ENCODE assay signal across 10 cellular contexts in the genomic region with DNA sequence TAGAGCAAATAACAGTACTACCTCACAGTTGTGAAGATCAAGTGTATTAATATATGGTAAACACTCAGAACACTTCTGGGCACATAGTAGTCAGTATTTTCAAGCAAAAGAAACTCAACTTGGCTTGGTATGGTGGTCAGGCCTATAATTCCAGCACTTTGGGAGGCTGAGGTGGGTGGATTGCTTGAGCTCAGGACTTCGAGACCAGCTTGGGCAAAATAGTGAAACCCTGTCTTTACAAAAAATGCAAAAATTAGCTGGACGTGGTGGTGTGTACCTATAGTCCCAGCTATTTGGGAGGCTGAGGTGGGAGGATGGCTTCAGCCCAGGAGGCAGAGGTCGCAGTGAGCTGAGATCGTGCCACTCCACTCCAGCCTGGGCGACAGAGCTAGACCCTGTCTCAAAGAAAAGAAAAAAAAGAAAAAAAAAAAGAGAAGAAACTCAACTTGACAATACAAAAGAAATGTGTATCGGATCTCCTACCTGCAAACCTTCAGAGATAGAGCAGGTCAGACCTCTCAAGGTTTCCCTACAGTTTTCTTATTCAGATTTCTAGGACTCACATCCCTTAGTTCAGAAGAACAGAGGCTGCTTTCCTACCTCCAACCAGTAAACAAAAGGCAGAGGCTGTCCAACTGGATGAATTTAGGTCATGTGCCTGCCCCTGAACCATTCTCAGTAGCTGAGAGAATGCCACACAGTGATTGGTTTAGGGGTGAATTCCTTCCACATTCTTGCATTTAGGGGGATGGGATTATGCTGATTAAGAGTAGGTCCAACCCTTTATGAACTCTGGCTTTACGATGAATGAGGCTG. TPM values are rescaled to one million over a fixed set of nuclear protein-coding genes. Genes with fewer than 3 reads are reported as not detected.
A peak's percentile ranks its signal among the peaks of the same experiment; 100 is the strongest.
DNase-seq lines count a peak whose midpoint lies in the region; ATAC-seq and TF ChIP-seq lines count a peak whose summit lies in the region.
"Had no signal": no experiment of that assay in that cellular context is flagged by ENCODE, and none has a peak within 500 bp of the region (broad histone marks: within the 10 kb centered on the region; RNA-seq: fewer than 3 reads in every experiment).

No MANE protein-coding gene starts in this region.

- TF ChIP-seq CTCF in neural crest cell (conservative IDR thresholded peaks at IDR 0.05), result no peak
- TF ChIP-seq CTCF in GM10248 (IDR thresholded peaks at IDR 0.05; ENCODE audit: control extremely low read depth, extremely low read depth, low read depth, missing control alignments), result no peak
- TF ChIP-seq CTCF in gastrocnemius medialis (IDR thresholded peaks at IDR 0.05 in 4 of 5, conservative IDR thresholded peaks at IDR 0.05 in 1 of 5), result no peak
- no peak for TF ChIP-seq CTCF in suprapubic skin (IDR thresholded peaks at IDR 0.05)

- H3K36me3 ChIP-seq in ectodermal cell (ENCODE audit: control insufficient read depth, insufficient read depth, low read length), result peaks cover 14% of the 10 kb centered on the region
- peaks cover 0 to 18% of the 10 kb centered on the region in 2 donors for H3K36me3 ChIP-seq in gastrocnemius medialis
- peaks cover 8% of the 10 kb centered on the region for H3K36me3 ChIP-seq in suprapubic skin
- H3K36me3 ChIP-seq: neutrophil had no signal

- DNase-seq in GM04504 (ENCODE audit: low read depth) (peak; percentile 14), NCI-H226 (peak; percentile 83), neural crest cell (ENCODE audit: low read depth, low spot score) (peak; percentile 35), GM10248 (ENCODE audit: extremely low spot score) (no peak), gastrocnemius medialis (no peak), suprapubic skin (ENCODE audit: low spot score in 2 of 2) (no peak)
- DNase-seq: activated naive CD8-positive, alpha-beta T cell treated with anti-CD3 and anti-CD28 coated beads, Interleukin-2, amount 50 U/mL, for 24 hours had no signal

- H3K27me3 ChIP-seq in ectodermal cell (ENCODE audit: control insufficient read depth, insufficient read depth, low read length, poor library complexity, severe bottlenecking) (no peaks in the 10 kb centered on the region), gastrocnemius medialis (no peaks in the 10 kb centered on the region), suprapubic skin (no peaks in the 10 kb centered on the region)
- H3K27me3 ChIP-seq: neutrophil had no signal

- 49 to 52% methylated on average over 7 of the region's 7 CpGs for WGBS in ectodermal cell, 2 experiments
- WGBS in suprapubic skin, result 88% methylated on average over 7 of the region's 7 CpGs

- TF ChIP-seq EP300 in suprapubic skin (IDR thresholded peaks at IDR 0.05), result no peak

- H3K4me3 ChIP-seq in ectodermal cell (ENCODE audit: insufficient read depth, low read depth, low read length) (no peak overlapping the region), gastrocnemius medialis (no peak overlapping the region), suprapubic skin (no peak overlapping the region)

- peaks cover 4% of the 10 kb centered on the region for H3K27me3 Mint-ChIP-seq in neural crest cell (ENCODE audit: low read depth)

- H3K9me3 ChIP-seq in ectodermal cell (ENCODE audit: control insufficient read depth, low read length), result no peaks in the 10 kb centered on the region
- H3K9me3 ChIP-seq in gastrocnemius medialis, result no peaks in the 10 kb centered on the region
- no peaks in the 10 kb centered on the region for H3K9me3 ChIP-seq in suprapubic skin
- H3K9me3 ChIP-seq: neutrophil had no signal

- ATAC-seq in HG03159 (IDR thresholded peaks at IDR 0.05; ENCODE audit: unreplicated experiment), result no peak
- ATAC-seq in gastrocnemius medialis, result no peak
- ATAC-seq: activated naive CD8-positive, alpha-beta T cell treated with anti-CD3 and anti-CD28 coated beads, Interleukin-2, amount 50 U/mL, for 24 hours had no signal

- in situ Hi-C loops in gastrocnemius medialis (cut with MboI; ENCODE audit: low sequenced_read_pairs in 4 of 4), result no loop called here

- TF ChIP-seq POLR2A in gastrocnemius medialis (IDR thresholded peaks at IDR 0.05) (no peak), suprapubic skin (IDR thresholded peaks at IDR 0.05) (no peak)

- peak overlapping the region; percentile 99 for H3K4me3 Mint-ChIP-seq in neural crest cell
- H3K4me3 Mint-ChIP-seq: activated naive CD8-positive, alpha-beta T cell treated with anti-CD3 and anti-CD28 coated beads, Interleukin-2, amount 50 U/mL, for 24 hours had no signal

- intact Hi-C loops in gastrocnemius medialis (cut with DNase I; ENCODE audit: low total_unique reads), result loop anchor here (10.0 kb wide), 1 partner anchor 319 kb away; a partner anchor contains a TSS

- H3K9me3 Mint-ChIP-seq in neural crest cell, result no peaks in the 10 kb centered on the region
- H3K9me3 Mint-ChIP-seq: activated naive CD8-positive, alpha-beta T cell treated with anti-CD3 and anti-CD28 coated beads, Interleukin-2, amount 50 U/mL, for 24 hours had no signal

- peak overlapping the region; percentile 76 for H3K27ac ChIP-seq in ectodermal cell (ENCODE audit: insufficient read depth, low read depth, low read length, poor library complexity, severe bottlenecking)
- no peak overlapping the region for H3K27ac ChIP-seq in gastrocnemius medialis
- H3K27ac ChIP-seq in suprapubic skin, result no peak overlapping the region
- H3K27ac ChIP-seq: neutrophil had no signal

- POLR2A ChIA-PET in GM10248 (lab: Yijun Ruan, JAX), result no interaction called here

- peaks cover 46% of the 10 kb centered on the region for H3K4me1 Mint-ChIP-seq in neural crest cell

- CTCF ChIA-PET in GM10248 (lab: Yijun Ruan, JAX), result interaction anchor here (3.1 kb wide), 1 partner anchor 11 kb away, joined by 8 read pairs; no protein-coding TSS in a partner anchor

- peaks cover 28% of the 10 kb centered on the region for H3K4me1 ChIP-seq in ectodermal cell (ENCODE audit: control insufficient read depth, insufficient read depth, low read length)
- H3K4me1 ChIP-seq in gastrocnemius medialis, result peaks cover 12 to 13% of the 10 kb centered on the region in 2 donors
- H3K4me1 ChIP-seq in suprapubic skin, result peaks cover 14% of the 10 kb centered on the region

- peaks cover 14% of the 10 kb centered on the region for H3K36me3 Mint-ChIP-seq in neural crest cell (ENCODE audit: low read depth)

- H3K27ac Mint-ChIP-seq in neural crest cell (ENCODE audit: unreplicated experiment), result peak overlapping the region; percentile 96
- H3K27ac Mint-ChIP-seq: activated naive CD8-positive, alpha-beta T cell treated with anti-CD3 and anti-CD28 coated beads, Interleukin-2, amount 50 U/mL, for 24 hours had no signal

RNA-seq across cellular contexts. Expression of a gene that starts 1.7 kb away (rescaled TPM):
- 328 TPM for polyA plus RNA-seq in ectodermal cell (2013, experiment 1 of 4)
- 288 TPM for polyA plus RNA-seq in ectodermal cell (2013, experiment 2 of 4)
- polyA plus RNA-seq in ectodermal cell (2013, experiment 3 of 4), result 318 TPM
- 331 TPM for polyA plus RNA-seq in ectodermal cell (2013, experiment 4 of 4)
- 376 and 397 TPM in 2 replicates for total RNA-seq in neural crest cell
- total RNA-seq in gastrocnemius medialis, result 10 to 100 TPM; 14.5 to 23.3 (median 19.3) TPM
- 10 to 100 TPM in 3 of 4 donors, 1 to 10 TPM in 1; 6.4 to 38.8 (median 26.9) TPM for total RNA-seq in suprapubic skin

RNA-seq across cellular contexts. Expression of a gene that starts 37.6 kb away (rescaled TPM):
- polyA plus RNA-seq in ectodermal cell (2013, experiment 1 of 4), result 18.7 TPM
- 15.8 TPM for polyA plus RNA-seq in ectodermal cell (2013, experiment 2 of 4)
- 20.1 TPM for polyA plus RNA-seq in ectodermal cell (2013, experiment 3 of 4)
- 21.4 TPM for polyA plus RNA-seq in ectodermal cell (2013, experiment 4 of 4)
- total RNA-seq in neural crest cell (16.4 and 18.9 TPM in 2 replicates), gastrocnemius medialis (1 to 10 TPM; 1.5 to 9.0 (median 5.6) TPM), suprapubic skin (1 to 10 TPM; 3.4 to 8.0 (median 5.6) TPM)

Comparison
In these comparisons a context has a peak if more than half of its experiments do, and no peak if none do; other contexts are left out.
1. DNase-seq: peak in GM04504 (single experiment), NCI-H226 (single experiment) and neural crest cell (single experiment); none in GM10248 (single experiment), gastrocnemius medialis (0 of 2) and suprapubic skin (0 of 2).